Comparison of ENCODE assay signal across 8 cellular contexts in genomic region chr13:110705826-110706569, GRCh38. TPM values are rescaled to one million over a fixed set of nuclear protein-coding genes. Genes with fewer than 3 reads are reported as not detected.
A peak's percentile ranks its signal among the peaks of the same experiment; 100 is the strongest.
DNase-seq lines count a peak whose midpoint lies in the region; ATAC-seq and TF ChIP-seq lines count a peak whose summit lies in the region.

Gene CARS2, minus strand, starts transcription at chr13:110706116. Its CDS starts 23 bp downstream, at chr13:110706093.

- peak; percentile 81 for DNase-seq in BJ (ENCODE audit: low read depth)
- DNase-seq in GM19240 (ENCODE audit: insufficient read length, low spot score) = peak; percentile 88
- DNase-seq in NCI-H524 treated with DMSO at 0.1 percent for 48 hours (lab: John Stamatoyannopoulos, UW) = peak; percentile 68
- DNase-seq in activated CD4-positive, alpha-beta T cell treated with anti-CD3 and anti-CD28 coated beads for 36 hours = peak; percentile 98
- DNase-seq in chondrocyte (ENCODE audit: low spot score) = peak; percentile 97
- DNase-seq in kidney glomerular epithelial cell (lab: John Stamatoyannopoulos, UW) = peak; percentile 89
- DNase-seq in stimulated activated CD4-positive, alpha-beta T cell treated with anti-CD3 and anti-CD28 coated beads, Interleukin-1b, Interleukin-23, amount 100 ng/mL, for 1 hour (ENCODE audit: low read depth in 2 of 2) = peak; percentile 82 to 91

- H3K9me3 Mint-ChIP-seq in activated CD4-positive, alpha-beta T cell treated with anti-CD3 and anti-CD28 coated beads for 36 hours (ENCODE audit: low read depth) = no peaks in the 10 kb centered on the region
- H3K9me3 Mint-ChIP-seq in chondrocyte (ENCODE audit: low read depth) = no peaks in the 10 kb centered on the region

- peak; percentile 88 for ATAC-seq in HG03457 (IDR thresholded peaks at IDR 0.05; ENCODE audit: unreplicated experiment)
- ATAC-seq in activated CD4-positive, alpha-beta T cell treated with anti-CD3 and anti-CD28 coated beads for 36 hours = peak; percentile 96

- no peaks in the 10 kb centered on the region for H3K27me3 Mint-ChIP-seq in activated CD4-positive, alpha-beta T cell treated with anti-CD3 and anti-CD28 coated beads for 36 hours
- no peaks in the 10 kb centered on the region for H3K27me3 Mint-ChIP-seq in chondrocyte (ENCODE audit: low read depth)

- peaks cover 3% of the 10 kb centered on the region for H3K36me3 ChIP-seq in BJ (ENCODE audit: control insufficient read depth, insufficient read depth, low read length)

- POLR2A ChIA-PET in BJ (lab: Charles Lee) = interaction anchor here (1.0 kb wide), 1 partner anchor 9 kb away, joined by 5 read pairs; no protein-coding TSS in a partner anchor
- POLR2A ChIA-PET in activated CD4-positive, alpha-beta T cell treated with anti-CD3 and anti-CD28 coated beads for 36 hours (lab: Charles Lee) = interaction anchor here (0.6 to 1.0 kb wide), 2 partner anchors 9 to 477 kb away, joined by 3 to 9 read pairs; no protein-coding TSS in a partner anchor

- intact Hi-C loops in activated CD4-positive, alpha-beta T cell treated with anti-CD3 and anti-CD28 coated beads for 36 hours (cut with DNase I, micrococcal nuclease) = loop anchor here (1.0 kb wide), 2 partner anchors 9 to 91 kb away; partner anchors contain the start of gene NAXD (in 1 of the 2)

- peak within 1 kb of the TSS; percentile 89 for H3K4me3 Mint-ChIP-seq in activated CD4-positive, alpha-beta T cell treated with anti-CD3 and anti-CD28 coated beads for 36 hours
- peak within 1 kb of the TSS; percentile 84 for H3K4me3 Mint-ChIP-seq in chondrocyte (ENCODE audit: unreplicated experiment)

- H3K36me3 Mint-ChIP-seq in activated CD4-positive, alpha-beta T cell treated with anti-CD3 and anti-CD28 coated beads for 36 hours (ENCODE audit: low read depth) = peaks cover 21% of the 10 kb centered on the region
- H3K36me3 Mint-ChIP-seq in chondrocyte (ENCODE audit: low read depth) = peaks cover 3% of the 10 kb centered on the region

- H3K4me1 Mint-ChIP-seq in activated CD4-positive, alpha-beta T cell treated with anti-CD3 and anti-CD28 coated beads for 36 hours = peaks cover 34% of the 10 kb centered on the region
- H3K4me1 Mint-ChIP-seq in chondrocyte (ENCODE audit: low read depth) = peaks cover 40% of the 10 kb centered on the region

- no peaks in the 10 kb centered on the region for H3K27me3 ChIP-seq in BJ (ENCODE audit: control insufficient read depth, insufficient read depth, low read length)

- CTCF ChIA-PET in BJ (lab: Yijun Ruan, JAX) = interaction anchor here (0.5 to 1.4 kb wide), 2 partner anchors 11 to 419 kb away, joined by 3 to 4 read pairs; no protein-coding TSS in a partner anchor
- CTCF ChIA-PET in activated CD4-positive, alpha-beta T cell treated with anti-CD3 and anti-CD28 coated beads for 36 hours (lab: Charles Lee) = no interaction called here

- peak within 1 kb of the TSS; percentile 80 for H3K27ac Mint-ChIP-seq in activated CD4-positive, alpha-beta T cell treated with anti-CD3 and anti-CD28 coated beads for 36 hours
- H3K27ac Mint-ChIP-seq in chondrocyte (ENCODE audit: unreplicated experiment) = peak within 1 kb of the TSS; percentile 87

- peak within 1 kb of the TSS; percentile 73 for H3K4me3 ChIP-seq in BJ (ENCODE audit: low read depth, low read length)

- TF ChIP-seq CTCF in BJ (IDR thresholded peaks at IDR 0.05; ENCODE audit: insufficient read depth, low read depth, low read length) = peak; percentile 14; the same call in 1 of the 2 replicates
- peak; percentile 39 for TF ChIP-seq CTCF in chondrocyte (IDR thresholded peaks at IDR 0.05)

RNA-seq across cellular contexts. Expression of gene CARS2, which starts in this region (rescaled TPM):
- 61.3 and 76.8 TPM in 2 replicates for polyA plus RNA-seq in BJ (2011; rRNA removed)
- polyA minus RNA-seq in BJ (2011; rRNA and poly(A)+ RNA removed) = 22.8 and 26.4 TPM in 2 replicates
- 10 to 100 TPM; 52.1 to 55.8 TPM for total RNA-seq in activated CD4-positive, alpha-beta T cell treated with anti-CD3 and anti-CD28 coated beads for 36 hours
- 50.7 to 60.2 TPM (median 57.9 TPM) in 3 replicates for total RNA-seq in chondrocyte

Comparison
In these comparisons a context has a peak if more than half of its experiments do, and no peak if none do; other contexts are left out.
1. Peak in every context shown above with its lines: DNase-seq, ATAC-seq and H3K4me3 ChIP-seq.